Comparison of ENCODE assay signal across 8 cellular contexts in genomic region chr2:223797811-223798721, GRCh38. TPM values are rescaled to one million over a fixed set of nuclear protein-coding genes. Genes with fewer than 3 reads are reported as not detected.
DNase-seq lines count a peak whose midpoint lies in the region; ATAC-seq, FAIRE-seq and TF ChIP-seq lines count a peak whose summit lies in the region.

No MANE protein-coding gene starts in this region.

- H3K36me3 ChIP-seq in kidney (ENCODE audit: control insufficient read depth in 1 of 2, insufficient read depth in 2 of 2, low read length in 2 of 2) (no peaks in the 10 kb centered on the region), transverse colon (no peaks in the 10 kb centered on the region)

- H3K4me3 Mint-ChIP-seq in CD14-positive monocyte, result no peak overlapping the region

- no peak for DNase-seq in AG09319 (ENCODE audit: extremely low read depth, low read depth)
- peak; percentile 59 for DNase-seq in NCI-H1694 treated with DMSO at 0.1 percent for 48 hours (lab: John Stamatoyannopoulos, UW)
- DNase-seq in astrocyte of the hippocampus (ENCODE audit: low read depth, low spot score), result peak; percentile 80
- no peak for DNase-seq in kidney
- DNase-seq in transverse colon, result no peak
- no peak for DNase-seq in CD14-positive monocyte (ENCODE audit: low spot score)

- H3K27ac ChIP-seq in kidney (ENCODE audit: low read depth in 2 of 2, low read length in 2 of 2) (no peak overlapping the region), transverse colon (no peak overlapping the region)

- H3K4me1 ChIP-seq in kidney (ENCODE audit: control insufficient read depth in 1 of 2, insufficient read depth in 1 of 2, low read depth in 1 of 2, low read length in 2 of 2) (no peaks in the 10 kb centered on the region), transverse colon (peaks cover 0 to 3% (median 0%) of the 10 kb centered on the region in 4 donors)

- ATAC-seq in GM18520 (IDR thresholded peaks at IDR 0.05; ENCODE audit: unreplicated experiment), result peak; percentile 99
- peak; percentile 99 for ATAC-seq in HG02885 (IDR thresholded peaks at IDR 0.05; ENCODE audit: poor library complexity, unreplicated experiment)

- no peak for TF ChIP-seq POLR2A in transverse colon (IDR thresholded peaks at IDR 0.05)

- no peaks in the 10 kb centered on the region for H3K27me3 ChIP-seq in transverse colon

- peaks cover 6 to 15% of the 10 kb centered on the region in 2 donors for H3K36me3 Mint-ChIP-seq in CD14-positive monocyte

- peak; percentile 15 for FAIRE-seq in kidney (lab: Jason Lieb, UNC)

- TF ChIP-seq CTCF in AG09319 (IDR thresholded peaks at IDR 0.05; ENCODE audit: low read depth, low read length) (peak; percentile 69), kidney (IDR thresholded peaks at IDR 0.05; ENCODE audit: borderline replicate concordance, extremely low read depth, insufficient read depth) (peak; percentile 70), transverse colon (IDR thresholded peaks at IDR 0.05) (peak; percentile 42 to 55 (median 45)), CD14-positive monocyte (IDR thresholded peaks at IDR 0.05) (no peak)

- TF ChIP-seq EP300 in transverse colon (IDR thresholded peaks at IDR 0.05; ENCODE audit: low read depth), result no peak

- no peak overlapping the region for H3K9ac ChIP-seq in kidney (ENCODE audit: low read length in 2 of 2)

- H3K9me3 ChIP-seq in kidney (ENCODE audit: control insufficient read depth in 1 of 2, low read length in 2 of 2) (no peaks in the 10 kb centered on the region), transverse colon (no peaks in the 10 kb centered on the region)

- peaks cover 1 to 14% (median 7%) of the 10 kb centered on the region in 7 donors for H3K9me3 Mint-ChIP-seq in CD14-positive monocyte

- H3K4me1 Mint-ChIP-seq in CD14-positive monocyte, result peaks cover 8% of the 10 kb centered on the region

- H3K4me3 ChIP-seq in kidney (ENCODE audit: low read length in 2 of 2) (no peak overlapping the region), transverse colon (no peak overlapping the region)

- peak overlapping the region in 2 of 7 donors; percentile 12 to 18 for H3K27ac Mint-ChIP-seq in CD14-positive monocyte

- in situ Hi-C loops in transverse colon (cut with MboI; ENCODE audit: low pct_ligation_motif_present in 1 of 4, low pct_unique_long_range_greater_than_20kb in 1 of 4, low sequenced_read_pairs in 3 of 4), result loop anchor here in 1 of 4 donors (25.0 kb wide), 1 partner anchor 836 kb away; no protein-coding TSS in a partner anchor

- no peaks in the 10 kb centered on the region for H3K27me3 Mint-ChIP-seq in CD14-positive monocyte (ENCODE audit: low read depth in 3 of 3)

- WGBS in transverse colon (ENCODE audit: low coverage in 1 of 2), 2 donors, result 53 to 74% methylated on average over 4 of the region's 4 CpGs

- intact Hi-C loops in kidney (cut with DNase I) (loop anchor here (10.0 kb wide), 1 partner anchor 823 kb away; no protein-coding TSS in a partner anchor), transverse colon (cut with DNase I; ENCODE audit: low total_unique reads) (loop anchor here (5.0 kb wide), 1 partner anchor 826 kb away; no protein-coding TSS in a partner anchor), CD14-positive monocyte (cut with micrococcal nuclease) (no loop called here)

RNA-seq across cellular contexts. Expression of gene AP1S3, which starts 39.3 kb away (rescaled TPM):
- total RNA-seq in kidney (85.3 TPM), transverse colon (1 to 10 TPM in 3 of 4 donors, not detected in 1; 2.3 to 6.7 (median 3.0) TPM)
- polyA plus RNA-seq in kidney (ENCODE audit: insufficient read depth, low read depth, low replicate concordance) (2.5 TPM), CD14-positive monocyte (1 to 10 TPM in 1 of 2 donors, under 1 TPM in 1; 0.81 to 1.3 TPM)

Comparison
In these comparisons a context has a peak if more than half of its experiments do, and no peak if none do; other contexts are left out.
1. DNase-seq: peak in NCI-H1694 treated with DMSO at 0.1 percent for 48 hours (single experiment) and astrocyte of the hippocampus (single experiment); none in AG09319 (single experiment), kidney (single experiment), transverse colon (single experiment) and CD14-positive monocyte (single experiment).
2. RNA of gene AP1S3, which starts 39.3 kb away (total RNA-seq): 85.3 TPM in kidney (single experiment); 2.3 to 6.7 TPM in transverse colon; every median in the first group is over 10 times any median in the second.
3. intact Hi-C loops: an anchor here in kidney (10.0 kb wide) and transverse colon (5.0 kb wide); none called in CD14-positive monocyte.